ENCODE assay signal across 8 cellular contexts in genomic region chr2:241734208-241734466, GRCh38. TPM values are rescaled to one million over a fixed set of nuclear protein-coding genes. Genes with fewer than 3 reads are reported as not detected.
DNase-seq lines count a peak whose midpoint lies in the region; ATAC-seq and TF ChIP-seq lines count a peak whose summit lies in the region.

No MANE protein-coding gene starts in this region.

- H3K9me3 ChIP-seq in AG04450 (ENCODE audit: control insufficient read depth, insufficient read depth, low read length) = no peaks in the 10 kb centered on the region; the same call in 1 of the 2 replicates
- H3K9me3 ChIP-seq in SJSA1 (replicated peaks) = peaks cover 6% of the 10 kb centered on the region
- no peaks in the 10 kb centered on the region for H3K9me3 ChIP-seq in iPS DF 6.9 (ENCODE audit: control insufficient read depth, insufficient read depth, low read length)
- no peaks in the 10 kb centered on the region for H3K9me3 ChIP-seq in testis

- H3K36me3 ChIP-seq in SJSA1 = peaks cover 9% of the 10 kb centered on the region
- H3K36me3 ChIP-seq in iPS DF 6.9 (ENCODE audit: control insufficient read depth, insufficient read depth, low read length) = no peaks in the 10 kb centered on the region
- no peaks in the 10 kb centered on the region for H3K36me3 ChIP-seq in testis (ENCODE audit: low read depth, missing control alignments)

- POLR2A ChIA-PET in AG04450 (lab: Yijun Ruan, JAX) = interaction anchor here (0.6 to 3.3 kb wide), 4 partner anchors 33 to 93 kb away, joined by 3 to 17 read pairs (median 7); partner anchors contain the start of genes DTYMK and ING5

- TF ChIP-seq POLR2A in testis (IDR thresholded peaks at IDR 0.05) = no peak

- H3K27me3 ChIP-seq in AG04450 (ENCODE audit: control insufficient read depth, insufficient read depth, low read length) (no peaks in the 10 kb centered on the region), SJSA1 (replicated peaks) (no peaks in the 10 kb centered on the region), iPS DF 6.9 (ENCODE audit: control insufficient read depth, insufficient read depth, low read length) (no peaks in the 10 kb centered on the region), testis (no peaks in the 10 kb centered on the region)

- no peak for TF ChIP-seq CTCF in AG04450 (IDR thresholded peaks at IDR 0.05; ENCODE audit: low read depth, low read length)
- no peak for TF ChIP-seq CTCF in testis (IDR thresholded peaks at IDR 0.05)
- TF ChIP-seq CTCF in GM10266 (IDR thresholded peaks at IDR 0.05; ENCODE audit: control insufficient read depth, insufficient read depth, low read depth, missing control alignments) = no peak

- H3K4me1 ChIP-seq in SJSA1 (replicated peaks) = peaks cover 17% of the 10 kb centered on the region
- 0 out of 2 replicates have a peak, but pooled peaks cover 2% of the 10 kb centered on the region for H3K4me1 ChIP-seq in iPS DF 6.9 (ENCODE audit: control insufficient read depth, insufficient read depth, low read length)
- H3K4me1 ChIP-seq in testis = peaks cover 10% of the 10 kb centered on the region

- intact Hi-C loops in testis (cut with DNase I; ENCODE audit: low total_unique reads) = no loop called here

- DNase-seq in AG04450 (ENCODE audit: low read depth, low spot score) (no peak), SJSA1 (ENCODE audit: low read depth in 1 of 2, low spot score in 2 of 2) (peak in 1 of 2 experiments; percentile 48), iPS DF 6.9 (ENCODE audit: low read depth, low spot score) (no peak), testis (no peak), hypothalamus (lab: John Stamatoyannopoulos, UW) (no peak), SW 1271 (lab: John Stamatoyannopoulos, UW) (no peak), GM10266 (ENCODE audit: extremely low spot score) (no peak)

- peak; percentile 25 for ATAC-seq in GM21737 (IDR thresholded peaks at IDR 0.05; ENCODE audit: unreplicated experiment)

- no peak overlapping the region for H3K27ac ChIP-seq in AG04450 (ENCODE audit: low read depth, low read length)
- H3K27ac ChIP-seq in SJSA1 = no peak overlapping the region
- no peak overlapping the region for H3K27ac ChIP-seq in iPS DF 6.9 (ENCODE audit: low read length)
- H3K27ac ChIP-seq in testis = peak overlapping the region; percentile 37 to 91

- WGBS in iPS DF 6.9 (ENCODE audit: insufficient coverage, insufficient read length) = no CpG with 5 or more reads among the region's 25 CpGs
- 2% methylated on average over 22 of the region's 25 CpGs; no CpG with 5 or more reads in 1 of the 2 donors for WGBS in testis, 2 donors

- CTCF ChIA-PET in AG04450 (lab: Charles Lee) = interaction anchor here (0.6 to 1.0 kb wide), 2 partner anchors 21 to 144 kb away, joined by 3 to 4 read pairs; no protein-coding TSS in a partner anchor

- H3K4me3 ChIP-seq in AG04450 (ENCODE audit: low read depth, low read length) = peak overlapping the region; percentile 56
- peak overlapping the region; percentile 99 for H3K4me3 ChIP-seq in SJSA1
- peak overlapping the region; percentile 7; the same call in 1 of the 2 replicates for H3K4me3 ChIP-seq in iPS DF 6.9 (ENCODE audit: low read length)
- H3K4me3 ChIP-seq in testis = peak overlapping the region; percentile 84 to 89

RNA-seq across cellular contexts. Expression of gene D2HGDH, which starts 0.3 kb away (rescaled TPM):
- 7.3 and 9.5 TPM in 2 replicates for polyA plus RNA-seq in AG04450 (2011; rRNA removed)
- polyA minus RNA-seq in AG04450 (2011; rRNA and poly(A)+ RNA removed) = 7.5 and 9.9 TPM in 2 replicates
- 7.4 and 26.9 TPM in 2 replicates for total RNA-seq in SJSA1 (2014; rRNA removed; shearing (Covaris generic))
- total RNA-seq in testis = 10 to 100 TPM; 36.1 to 37.7 TPM
- 15.6 TPM for polyA plus RNA-seq in testis (ENCODE audit: insufficient read depth, low read depth, low replicate concordance)

RNA-seq across cellular contexts. Expression of gene ING5, which starts 32.3 kb away (rescaled TPM):
- polyA plus RNA-seq in AG04450 (2011; rRNA removed) (22.4 and 23.9 TPM in 2 replicates), testis (ENCODE audit: insufficient read depth, low read depth, low replicate concordance) (21.5 TPM)
- 14.6 and 20.7 TPM in 2 replicates for polyA minus RNA-seq in AG04450 (2011; rRNA and poly(A)+ RNA removed)
- total RNA-seq in SJSA1 (2014; rRNA removed; shearing (Covaris generic)) = 20.5 and 23.2 TPM in 2 replicates
- 10 to 100 TPM; 44.5 to 56.9 TPM for total RNA-seq in testis

RNA-seq across cellular contexts. Expression of gene GAL3ST2, which starts 42.5 kb away (rescaled TPM):
- not detected in 2 replicates for polyA plus RNA-seq in AG04450 (2011; rRNA removed)
- polyA minus RNA-seq in AG04450 (2011; rRNA and poly(A)+ RNA removed) = not detected in 2 replicates
- not detected in 2 replicates for total RNA-seq in SJSA1 (2014; rRNA removed; shearing (Covaris generic))
- 1 to 10 TPM; 2.8 to 4.3 TPM for total RNA-seq in testis
- polyA plus RNA-seq in testis (ENCODE audit: insufficient read depth, low read depth, low replicate concordance) = 0.54 TPM

RNA-seq across cellular contexts. Expression of gene DTYMK, which starts 47.5 kb away (rescaled TPM):
- polyA plus RNA-seq in AG04450 (2011; rRNA removed) (28.4 and 29.6 TPM in 2 replicates), testis (ENCODE audit: insufficient read depth, low read depth, low replicate concordance) (16.4 TPM)
- 9.9 and 10.1 TPM in 2 replicates for polyA minus RNA-seq in AG04450 (2011; rRNA and poly(A)+ RNA removed)
- total RNA-seq in SJSA1 (2014; rRNA removed; shearing (Covaris generic)) = 115 and 177 TPM in 2 replicates
- 10 to 100 TPM; 27.4 to 30.0 TPM for total RNA-seq in testis

Comparison
In these comparisons a context has a peak if more than half of its experiments do, and no peak if none do; other contexts are left out.
1. H3K27ac ChIP-seq: peak in testis (2 of 2); none in AG04450 (single experiment), SJSA1 (single experiment) and iPS DF 6.9 (single experiment).
2. H3K4me3 ChIP-seq: peak in every context shown above with its lines; median percentile 99 in SJSA1; 86 in testis; 56 in AG04450; 7 in iPS DF 6.9.